In genomic region chr1:47409311-47410085, GRCh38 we compare ENCODE assay signal across 16 cellular contexts. TPM values are rescaled to one million over a fixed set of nuclear protein-coding genes. Genes with fewer than 3 reads are reported as not detected.
DNase-seq lines count a peak whose midpoint lies in the region; ATAC-seq, FAIRE-seq and TF ChIP-seq lines count a peak whose summit lies in the region.
"Had no signal": no experiment of that assay in that cellular context is flagged by ENCODE, and none has a peak within 500 bp of the region (broad histone marks: within the 10 kb centered on the region; RNA-seq: fewer than 3 reads in every experiment).

No MANE protein-coding gene starts in this region.

- CTCF ChIA-PET in activated naive CD4-positive, alpha-beta T cell treated with anti-CD3 and anti-CD28 coated beads, Interleukin-2, amount 10 ng/mL, durations not matched to agents 7 days and 5 days (lab: Charles Lee), result no interaction called here

- DNase-seq in AG10803 (ENCODE audit: low read depth) (peak; percentile 82), M059J (ENCODE audit: low read depth) (peak; percentile 83), lung (ENCODE audit: low spot score) (peak; percentile 33), kidney (no peak), NCI-H524 (lab: John Stamatoyannopoulos, UW) (no peak)
- DNase-seq in activated naive CD4-positive, alpha-beta T cell treated with anti-CD3 and anti-CD28 coated beads, Interleukin-2, amount 10 ng/mL, durations not matched to agents 7 days and 5 days, result no peak
- no peak for DNase-seq in effector memory CD8-positive, alpha-beta T cell
- DNase-seq: activated CD4-positive, CD25-positive, alpha-beta regulatory T cell treated with anti-CD3 and anti-CD28 coated beads, Interleukin-2, amount 50 U/mL, for 72 hours; dermis blood vessel endothelial cell had no signal

- WGBS in lung, 2 donors, result 80 to 89% methylated on average over 12 of the region's 12 CpGs

- H3K27ac Mint-ChIP-seq in dendritic cell treated with granulocyte-macrophage colony-stimulating factor and Interleukin-4, amounts not matched to agents 40 ng/mL and 50 ng/mL, for 4 days, result peak overlapping the region; percentile 85
- no peak overlapping the region for H3K27ac Mint-ChIP-seq in activated naive CD4-positive, alpha-beta T cell treated with anti-CD3 and anti-CD28 coated beads, Interleukin-2, amount 10 ng/mL, durations not matched to agents 7 days and 5 days
- no peak overlapping the region for H3K27ac Mint-ChIP-seq in effector memory CD8-positive, alpha-beta T cell

- H3K36me3 Mint-ChIP-seq in dendritic cell treated with granulocyte-macrophage colony-stimulating factor and Interleukin-4, amounts not matched to agents 40 ng/mL and 50 ng/mL, for 4 days (ENCODE audit: low read depth), result no peaks in the 10 kb centered on the region
- no peaks in the 10 kb centered on the region for H3K36me3 Mint-ChIP-seq in activated naive CD4-positive, alpha-beta T cell treated with anti-CD3 and anti-CD28 coated beads, Interleukin-2, amount 10 ng/mL, durations not matched to agents 7 days and 5 days
- H3K36me3 Mint-ChIP-seq in effector memory CD8-positive, alpha-beta T cell (ENCODE audit: insufficient read depth), result no peaks in the 10 kb centered on the region

- H3K27ac ChIP-seq in lung (ENCODE audit: low read depth in 1 of 2, low read length in 1 of 2) (no peak overlapping the region), kidney (ENCODE audit: low read depth in 2 of 2, low read length in 2 of 2) (no peak overlapping the region)
- H3K27ac ChIP-seq: BLaER1, KMS-11 had no signal

- no peaks in the 10 kb centered on the region for H3K27me3 ChIP-seq in lung (ENCODE audit: control insufficient read depth, insufficient read depth)

- H3K9me3 ChIP-seq in lung (ENCODE audit: control insufficient read depth in 2 of 2, insufficient read depth in 1 of 2, low read length in 1 of 2) (no peaks in the 10 kb centered on the region), kidney (ENCODE audit: control insufficient read depth in 1 of 2, low read length in 2 of 2) (no peaks in the 10 kb centered on the region)
- H3K9me3 ChIP-seq: BLaER1 had no signal

- H3K9ac ChIP-seq in kidney (ENCODE audit: low read length in 2 of 2), result no peak overlapping the region
- H3K9ac ChIP-seq: BLaER1, KMS-11 had no signal

- peak overlapping the region; percentile 47 for H3K4me3 Mint-ChIP-seq in dendritic cell treated with granulocyte-macrophage colony-stimulating factor and Interleukin-4, amounts not matched to agents 40 ng/mL and 50 ng/mL, for 4 days
- no peak overlapping the region for H3K4me3 Mint-ChIP-seq in activated naive CD4-positive, alpha-beta T cell treated with anti-CD3 and anti-CD28 coated beads, Interleukin-2, amount 10 ng/mL, durations not matched to agents 7 days and 5 days
- no peak overlapping the region for H3K4me3 Mint-ChIP-seq in effector memory CD8-positive, alpha-beta T cell

- TF ChIP-seq CTCF in AG10803 (conservative IDR thresholded peaks at IDR 0.05; ENCODE audit: low read length) (no peak), lung (IDR thresholded peaks at IDR 0.05; ENCODE audit: control extremely low read depth, extremely low read depth) (no peak), kidney (IDR thresholded peaks at IDR 0.05; ENCODE audit: borderline replicate concordance, extremely low read depth, insufficient read depth) (no peak)

- no peaks in the 10 kb centered on the region for H3K36me3 ChIP-seq in lung (ENCODE audit: control insufficient read depth in 2 of 2, insufficient read depth in 2 of 2, low read length in 2 of 2)
- no peaks in the 10 kb centered on the region for H3K36me3 ChIP-seq in kidney (ENCODE audit: control insufficient read depth in 1 of 2, insufficient read depth in 2 of 2, low read length in 2 of 2)
- H3K36me3 ChIP-seq: BLaER1 had no signal

- peaks cover 25% of the 10 kb centered on the region for H3K27me3 Mint-ChIP-seq in dendritic cell treated with granulocyte-macrophage colony-stimulating factor and Interleukin-4, amounts not matched to agents 40 ng/mL and 50 ng/mL, for 4 days
- peaks cover 53% of the 10 kb centered on the region for H3K27me3 Mint-ChIP-seq in activated naive CD4-positive, alpha-beta T cell treated with anti-CD3 and anti-CD28 coated beads, Interleukin-2, amount 10 ng/mL, durations not matched to agents 7 days and 5 days
- peaks cover 13 to 44% of the 10 kb centered on the region in 2 donors for H3K27me3 Mint-ChIP-seq in effector memory CD8-positive, alpha-beta T cell

- FAIRE-seq in kidney (lab: Jason Lieb, UNC), result no peak
- FAIRE-seq: H54 had no signal

- H3K4me3 ChIP-seq in AG10803 (ENCODE audit: low read length) (no peak overlapping the region), lung (no peak overlapping the region), kidney (ENCODE audit: low read length in 2 of 2) (no peak overlapping the region)
- H3K4me3 ChIP-seq: BLaER1 had no signal

- intact Hi-C loops in dendritic cell treated with granulocyte-macrophage colony-stimulating factor and Interleukin-4, amounts not matched to agents 40 ng/mL and 50 ng/mL, for 4 days (cut with micrococcal nuclease), result loop anchor here (2.0 kb wide), 1 partner anchor 19 kb away; no protein-coding TSS in a partner anchor
- intact Hi-C loops in kidney (cut with DNase I), result no loop called here

- H3K4me1 ChIP-seq in lung (ENCODE audit: control insufficient read depth in 2 of 2, insufficient read depth in 2 of 2, low read length in 2 of 2) (no peaks in the 10 kb centered on the region), kidney (ENCODE audit: control insufficient read depth in 1 of 2, insufficient read depth in 1 of 2, low read depth in 1 of 2, low read length in 2 of 2) (no peaks in the 10 kb centered on the region)
- H3K4me1 ChIP-seq: BLaER1 had no signal

- no peaks in the 10 kb centered on the region for H3K9me3 Mint-ChIP-seq in dendritic cell treated with granulocyte-macrophage colony-stimulating factor and Interleukin-4, amounts not matched to agents 40 ng/mL and 50 ng/mL, for 4 days
- H3K9me3 Mint-ChIP-seq in activated naive CD4-positive, alpha-beta T cell treated with anti-CD3 and anti-CD28 coated beads, Interleukin-2, amount 10 ng/mL, durations not matched to agents 7 days and 5 days, result no peaks in the 10 kb centered on the region
- no peaks in the 10 kb centered on the region for H3K9me3 Mint-ChIP-seq in effector memory CD8-positive, alpha-beta T cell

- H3K4me1 Mint-ChIP-seq in dendritic cell treated with granulocyte-macrophage colony-stimulating factor and Interleukin-4, amounts not matched to agents 40 ng/mL and 50 ng/mL, for 4 days (ENCODE audit: low read depth), result peaks cover 73% of the 10 kb centered on the region
- H3K4me1 Mint-ChIP-seq in activated naive CD4-positive, alpha-beta T cell treated with anti-CD3 and anti-CD28 coated beads, Interleukin-2, amount 10 ng/mL, durations not matched to agents 7 days and 5 days, result no peaks in the 10 kb centered on the region
- no peaks in the 10 kb centered on the region for H3K4me1 Mint-ChIP-seq in effector memory CD8-positive, alpha-beta T cell (ENCODE audit: low read depth in 2 of 2)

- no peak for ATAC-seq in lung (ENCODE audit: insufficient read depth, low FRiP score)
- no peak for ATAC-seq in effector memory CD8-positive, alpha-beta T cell (replicated peaks)

RNA-seq across cellular contexts. Expression of gene FOXE3, which starts 6.6 kb away (rescaled TPM):
- not detected in 2 replicates for total RNA-seq in M059J (2014; rRNA removed; shearing (Covaris generic))
- total RNA-seq in lung, result not detected
- polyA plus RNA-seq in lung, result under 1 TPM in 1 of 2 donors, not detected in 1; 0.01 TPM
- total RNA-seq in kidney, result not detected
- polyA plus RNA-seq in kidney (ENCODE audit: insufficient read depth, low read depth, low replicate concordance), result 0.19 TPM
- total RNA-seq: dermis blood vessel endothelial cell, NCI-H460, SK-MEL-5 had no signal
- polyA plus RNA-seq: neural cell had no signal

RNA-seq across cellular contexts. Expression of gene FOXD2, which starts 28.3 kb away (rescaled TPM):
- total RNA-seq in M059J (2014; rRNA removed; shearing (Covaris generic)), result 0.37 and 0.94 TPM in 2 replicates
- total RNA-seq in lung, result 1 to 10 TPM in 1 of 2 donors, under 1 TPM in 1; 0.09 to 1.1 TPM
- polyA plus RNA-seq in lung, result under 1 TPM; 0.11 to 0.16 TPM
- 0.82 TPM for total RNA-seq in kidney
- polyA plus RNA-seq in kidney (ENCODE audit: insufficient read depth, low read depth, low replicate concordance), result 2.3 TPM
- polyA plus RNA-seq: neural cell had no signal

Comparison
In these comparisons a context has a peak if more than half of its experiments do, and no peak if none do; other contexts are left out.
1. DNase-seq: peak in AG10803 (single experiment), M059J (single experiment) and lung (single experiment); none in activated naive CD4-positive, alpha-beta T cell treated with anti-CD3 and anti-CD28 coated beads, Interleukin-2, amount 10 ng/mL, durations not matched to agents 7 days and 5 days (single experiment), kidney (single experiment), effector memory CD8-positive, alpha-beta T cell (0 of 3) and NCI-H524 (0 of 2).